In the genomic region with DNA sequence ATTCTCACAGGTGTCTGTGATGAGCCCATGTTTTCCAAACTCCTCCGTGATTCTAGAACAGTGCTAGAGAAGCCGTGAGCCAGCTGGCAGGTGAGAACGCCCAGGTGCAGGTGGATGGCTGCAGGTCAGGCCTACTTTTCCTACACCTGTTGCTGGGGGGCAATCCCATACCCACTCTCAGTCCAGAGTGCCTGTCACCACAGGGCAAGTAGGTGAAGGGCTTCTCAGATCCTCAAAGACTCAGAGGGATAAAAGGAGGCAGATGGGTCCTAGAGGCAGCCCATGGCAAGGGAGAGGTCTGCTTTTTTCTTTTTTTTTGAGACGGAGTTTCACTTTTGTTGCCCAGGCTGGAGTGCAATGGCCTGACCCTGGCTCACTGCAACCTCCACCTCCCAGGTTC, we compare ENCODE assay signal across 12 cellular contexts. TPM values are rescaled to one million over a fixed set of nuclear protein-coding genes. Genes with fewer than 3 reads are reported as not detected.
DNase-seq lines count a peak whose midpoint lies in the region; ATAC-seq and TF ChIP-seq lines count a peak whose summit lies in the region.
"Had no signal": no experiment of that assay in that cellular context is flagged by ENCODE, and none has a peak within 500 bp of the region (broad histone marks: within the 10 kb centered on the region; RNA-seq: fewer than 3 reads in every experiment).

No MANE protein-coding gene starts in this region.

- POLR2A ChIA-PET in GM10248 (lab: Yijun Ruan, JAX) = interaction anchor here (0.6 kb wide), 1 partner anchor 62 kb away, joined by 9 read pairs; no protein-coding TSS in a partner anchor

- peaks cover 0 to 8% (median 6%) of the 10 kb centered on the region in 11 experiments; a peak in 5 of 22 replicates for H3K9me3 ChIP-seq in BLaER1 treated with 17β-estradiol and CSF1 and Interleukin-3, amounts not matched to agents 10 nM and 100 nM (replicated peaks in 1 of 11)
- H3K9me3 ChIP-seq in ectodermal cell (ENCODE audit: control insufficient read depth, low read length) = no peaks in the 10 kb centered on the region
- H3K9me3 ChIP-seq: sigmoid colon had no signal

- peaks cover 0 to 27% (median 1%) of the 10 kb centered on the region in 11 experiments; a peak in 8 of 22 replicates for H4K20me1 ChIP-seq in BLaER1 treated with 17β-estradiol and CSF1 and Interleukin-3, amounts not matched to agents 10 nM and 100 nM

- whole genome bisulfite sequencing in ectodermal cell, 2 experiments = 62 to 65% methylated on average over 4 of the region's 4 CpGs

- CTCF ChIA-PET in GM10248 (lab: Yijun Ruan, JAX) = interaction anchor here (7.2 kb wide), 1 partner anchor 11 kb away, joined by 79 read pairs; no protein-coding TSS in a partner anchor

- H3K9ac ChIP-seq in BLaER1 treated with 17β-estradiol and CSF1 and Interleukin-3, amounts not matched to agents 10 nM and 100 nM = peak overlapping the region in 2 of 11 experiments; percentile 88 to 93; a peak in 4 of 22 replicates

- ATAC-seq in HG02623 (IDR thresholded peaks at IDR 0.05; ENCODE audit: unreplicated experiment) = no peak

- H3K27ac ChIP-seq in BLaER1 treated with 17β-estradiol and CSF1 and Interleukin-3, amounts not matched to agents 10 nM and 100 nM = peak overlapping the region in 1 of 11 experiments; percentile 89; a peak in 1 of 22 replicates
- H3K27ac ChIP-seq in ectodermal cell (ENCODE audit: insufficient read depth, low read depth, low read length, poor library complexity, severe bottlenecking) (no peak overlapping the region), substantia nigra (ENCODE audit: low read depth, low read length, poor library complexity, severe bottlenecking) (no peak overlapping the region)
- H3K27ac ChIP-seq: SJSA1 had no signal

- peaks cover 41 to 74% (median 61%) of the 10 kb centered on the region in 10 experiments for H3K4me1 ChIP-seq in BLaER1 treated with 17β-estradiol and CSF1 and Interleukin-3, amounts not matched to agents 10 nM and 100 nM
- no peaks in the 10 kb centered on the region for H3K4me1 ChIP-seq in ectodermal cell (ENCODE audit: control insufficient read depth, insufficient read depth, low read length)

- H3K27me3 ChIP-seq in BLaER1 treated with 17β-estradiol and CSF1 and Interleukin-3, amounts not matched to agents 10 nM and 100 nM = peaks cover 18 to 52% (median 44%) of the 10 kb centered on the region in 11 experiments
- peaks cover 28% of the 10 kb centered on the region for H3K27me3 ChIP-seq in ectodermal cell (ENCODE audit: control insufficient read depth, insufficient read depth, low read length, poor library complexity, severe bottlenecking)
- H3K27me3 ChIP-seq: SJSA1 had no signal

- TF ChIP-seq CTCF in HFF-Myc (IDR thresholded peaks at IDR 0.05; ENCODE audit: low read depth, low read length, missing control alignments) (no peak), GM10248 (IDR thresholded peaks at IDR 0.05; ENCODE audit: control extremely low read depth, extremely low read depth, low read depth, missing control alignments) (no peak)

- peaks cover 0 to 13% (median 0%) of the 10 kb centered on the region in 11 experiments; a peak in 5 of 22 replicates for H3K36me3 ChIP-seq in BLaER1 treated with 17β-estradiol and CSF1 and Interleukin-3, amounts not matched to agents 10 nM and 100 nM
- H3K36me3 ChIP-seq in ectodermal cell (ENCODE audit: control insufficient read depth, insufficient read depth, low read length) = no peaks in the 10 kb centered on the region
- H3K36me3 ChIP-seq: sigmoid colon had no signal

- peak overlapping the region; percentile 5 to 98 (median 92); a peak in 20 of 22 replicates for H3K4me2 ChIP-seq in BLaER1 treated with 17β-estradiol and CSF1 and Interleukin-3, amounts not matched to agents 10 nM and 100 nM

- no peak for DNase-seq in HFF-Myc (ENCODE audit: extremely low read depth, low read depth)
- DNase-seq in myocyte (ENCODE audit: low read depth) = peak; percentile 20
- DNase-seq in NCI-H2107 (lab: John Stamatoyannopoulos, UW) = no peak
- DNase-seq in substantia nigra (lab: John Stamatoyannopoulos, UW) = no peak
- no peak for DNase-seq in GM10248 (ENCODE audit: extremely low spot score)
- DNase-seq: anterior cingulate cortex, sigmoid colon had no signal

- H3K4me3 ChIP-seq in BLaER1 treated with 17β-estradiol and CSF1 and Interleukin-3, amounts not matched to agents 10 nM and 100 nM = peak overlapping the region in 7 of 10 experiments; percentile 53 to 70 (median 62); a peak in 10 of 20 replicates
- H3K4me3 ChIP-seq in HFF-Myc (replicated peaks; ENCODE audit: low read depth, low read length) (peak overlapping the region; percentile 100), ectodermal cell (ENCODE audit: insufficient read depth, low read depth, low read length) (peak overlapping the region; percentile 60)
- H3K4me3 ChIP-seq: lung had no signal

RNA-seq across cellular contexts. Expression of gene H6PD, which starts 50.7 kb away (rescaled TPM):
- polyA plus RNA-seq in ectodermal cell (2013, experiment 1 of 4) = 12.4 TPM
- polyA plus RNA-seq in ectodermal cell (2013, experiment 2 of 4) = 15.5 TPM
- 10.8 TPM for polyA plus RNA-seq in ectodermal cell (2013, experiment 3 of 4)
- 13.6 TPM for polyA plus RNA-seq in ectodermal cell (2013, experiment 4 of 4)
- total RNA-seq in myocyte = 17.1 and 18.3 TPM in 2 replicates
- polyA plus RNA-seq in myocyte (2012) = 12.1 TPM

RNA-seq across cellular contexts. Expression of gene GPR157, which starts 55.0 kb away (rescaled TPM):
- 4.0 TPM for polyA plus RNA-seq in ectodermal cell (2013, experiment 1 of 4)
- polyA plus RNA-seq in ectodermal cell (2013, experiment 2 of 4) = 3.7 TPM
- 2.5 TPM for polyA plus RNA-seq in ectodermal cell (2013, experiment 3 of 4)
- polyA plus RNA-seq in ectodermal cell (2013, experiment 4 of 4) = 3.9 TPM
- 2.1 and 2.8 TPM in 2 replicates for total RNA-seq in myocyte
- polyA plus RNA-seq in myocyte (2012) = 6.1 TPM
